ENCODE assay signal across 1 cellular context in the genomic region with DNA sequence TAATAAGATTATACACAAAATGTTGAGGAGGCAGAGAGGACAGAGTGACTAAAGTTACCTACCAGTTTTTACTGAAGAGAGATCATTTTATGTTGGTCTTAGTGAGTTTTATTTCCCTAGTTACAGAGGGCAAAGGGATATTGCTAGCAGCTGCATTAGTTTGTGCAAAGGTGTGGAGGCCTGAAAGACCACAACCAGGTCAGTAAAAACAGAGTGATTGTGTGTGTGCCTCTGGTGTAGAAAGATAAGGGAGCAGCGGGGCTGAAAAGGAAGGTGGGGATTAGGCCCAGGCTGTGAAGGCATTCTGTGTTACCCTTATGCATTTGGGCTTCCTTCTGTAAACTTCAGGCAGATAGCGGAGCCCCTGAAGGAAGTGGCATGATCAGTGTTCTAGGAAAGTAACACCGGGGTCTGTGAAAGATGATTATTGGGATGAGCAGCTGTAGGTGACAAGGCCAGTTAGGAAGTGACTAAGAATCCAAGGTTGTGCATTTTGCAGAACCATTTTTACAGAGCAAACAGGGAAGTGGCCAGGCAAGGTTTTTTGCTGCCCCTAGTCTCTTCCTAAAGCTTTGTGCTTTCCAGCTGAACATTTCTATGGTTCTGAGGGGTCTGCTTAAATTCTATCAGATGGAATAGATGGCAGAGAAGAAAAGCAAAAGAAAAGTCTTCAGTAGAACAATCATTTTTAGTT.
TF ChIP-seq lines count a peak whose summit lies in the region.

No MANE protein-coding gene starts in this region.

TF ChIP-seq in K562, 482 proteins besides CTCF, POLR2A, EP300 and RAD21 (continued from another document and continues in another):
- TF ChIP-seq, protein P1, sequence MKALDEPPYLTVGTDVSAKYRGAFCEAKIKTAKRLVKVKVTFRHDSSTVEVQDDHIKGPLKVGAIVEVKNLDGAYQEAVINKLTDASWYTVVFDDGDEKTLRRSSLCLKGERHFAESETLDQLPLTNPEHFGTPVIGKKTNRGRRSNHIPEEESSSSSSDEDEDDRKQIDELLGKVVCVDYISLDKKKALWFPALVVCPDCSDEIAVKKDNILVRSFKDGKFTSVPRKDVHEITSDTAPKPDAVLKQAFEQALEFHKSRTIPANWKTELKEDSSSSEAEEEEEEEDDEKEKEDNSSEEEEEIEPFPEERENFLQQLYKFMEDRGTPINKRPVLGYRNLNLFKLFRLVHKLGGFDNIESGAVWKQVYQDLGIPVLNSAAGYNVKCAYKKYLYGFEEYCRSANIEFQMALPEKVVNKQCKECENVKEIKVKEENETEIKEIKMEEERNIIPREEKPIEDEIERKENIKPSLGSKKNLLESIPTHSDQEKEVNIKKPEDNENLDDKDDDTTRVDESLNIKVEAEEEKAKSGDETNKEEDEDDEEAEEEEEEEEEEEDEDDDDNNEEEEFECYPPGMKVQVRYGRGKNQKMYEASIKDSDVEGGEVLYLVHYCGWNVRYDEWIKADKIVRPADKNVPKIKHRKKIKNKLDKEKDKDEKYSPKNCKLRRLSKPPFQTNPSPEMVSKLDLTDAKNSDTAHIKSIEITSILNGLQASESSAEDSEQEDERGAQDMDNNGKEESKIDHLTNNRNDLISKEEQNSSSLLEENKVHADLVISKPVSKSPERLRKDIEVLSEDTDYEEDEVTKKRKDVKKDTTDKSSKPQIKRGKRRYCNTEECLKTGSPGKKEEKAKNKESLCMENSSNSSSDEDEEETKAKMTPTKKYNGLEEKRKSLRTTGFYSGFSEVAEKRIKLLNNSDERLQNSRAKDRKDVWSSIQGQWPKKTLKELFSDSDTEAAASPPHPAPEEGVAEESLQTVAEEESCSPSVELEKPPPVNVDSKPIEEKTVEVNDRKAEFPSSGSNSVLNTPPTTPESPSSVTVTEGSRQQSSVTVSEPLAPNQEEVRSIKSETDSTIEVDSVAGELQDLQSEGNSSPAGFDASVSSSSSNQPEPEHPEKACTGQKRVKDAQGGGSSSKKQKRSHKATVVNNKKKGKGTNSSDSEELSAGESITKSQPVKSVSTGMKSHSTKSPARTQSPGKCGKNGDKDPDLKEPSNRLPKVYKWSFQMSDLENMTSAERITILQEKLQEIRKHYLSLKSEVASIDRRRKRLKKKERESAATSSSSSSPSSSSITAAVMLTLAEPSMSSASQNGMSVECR (CRISPR knock-in tag; IDR thresholded peaks at IDR 0.05): peak; percentile 48
- no peak for TF ChIP-seq ARID2 (IDR thresholded peaks at IDR 0.05)
- no peak for TF ChIP-seq MYBL2 (IDR thresholded peaks at IDR 0.05; ENCODE audit: low read depth)
- TF ChIP-seq MYBL2 (CRISPR knock-in tag; IDR thresholded peaks at IDR 0.05; ENCODE audit: borderline replicate concordance): no peak
- TF ChIP-seq, protein P2, sequence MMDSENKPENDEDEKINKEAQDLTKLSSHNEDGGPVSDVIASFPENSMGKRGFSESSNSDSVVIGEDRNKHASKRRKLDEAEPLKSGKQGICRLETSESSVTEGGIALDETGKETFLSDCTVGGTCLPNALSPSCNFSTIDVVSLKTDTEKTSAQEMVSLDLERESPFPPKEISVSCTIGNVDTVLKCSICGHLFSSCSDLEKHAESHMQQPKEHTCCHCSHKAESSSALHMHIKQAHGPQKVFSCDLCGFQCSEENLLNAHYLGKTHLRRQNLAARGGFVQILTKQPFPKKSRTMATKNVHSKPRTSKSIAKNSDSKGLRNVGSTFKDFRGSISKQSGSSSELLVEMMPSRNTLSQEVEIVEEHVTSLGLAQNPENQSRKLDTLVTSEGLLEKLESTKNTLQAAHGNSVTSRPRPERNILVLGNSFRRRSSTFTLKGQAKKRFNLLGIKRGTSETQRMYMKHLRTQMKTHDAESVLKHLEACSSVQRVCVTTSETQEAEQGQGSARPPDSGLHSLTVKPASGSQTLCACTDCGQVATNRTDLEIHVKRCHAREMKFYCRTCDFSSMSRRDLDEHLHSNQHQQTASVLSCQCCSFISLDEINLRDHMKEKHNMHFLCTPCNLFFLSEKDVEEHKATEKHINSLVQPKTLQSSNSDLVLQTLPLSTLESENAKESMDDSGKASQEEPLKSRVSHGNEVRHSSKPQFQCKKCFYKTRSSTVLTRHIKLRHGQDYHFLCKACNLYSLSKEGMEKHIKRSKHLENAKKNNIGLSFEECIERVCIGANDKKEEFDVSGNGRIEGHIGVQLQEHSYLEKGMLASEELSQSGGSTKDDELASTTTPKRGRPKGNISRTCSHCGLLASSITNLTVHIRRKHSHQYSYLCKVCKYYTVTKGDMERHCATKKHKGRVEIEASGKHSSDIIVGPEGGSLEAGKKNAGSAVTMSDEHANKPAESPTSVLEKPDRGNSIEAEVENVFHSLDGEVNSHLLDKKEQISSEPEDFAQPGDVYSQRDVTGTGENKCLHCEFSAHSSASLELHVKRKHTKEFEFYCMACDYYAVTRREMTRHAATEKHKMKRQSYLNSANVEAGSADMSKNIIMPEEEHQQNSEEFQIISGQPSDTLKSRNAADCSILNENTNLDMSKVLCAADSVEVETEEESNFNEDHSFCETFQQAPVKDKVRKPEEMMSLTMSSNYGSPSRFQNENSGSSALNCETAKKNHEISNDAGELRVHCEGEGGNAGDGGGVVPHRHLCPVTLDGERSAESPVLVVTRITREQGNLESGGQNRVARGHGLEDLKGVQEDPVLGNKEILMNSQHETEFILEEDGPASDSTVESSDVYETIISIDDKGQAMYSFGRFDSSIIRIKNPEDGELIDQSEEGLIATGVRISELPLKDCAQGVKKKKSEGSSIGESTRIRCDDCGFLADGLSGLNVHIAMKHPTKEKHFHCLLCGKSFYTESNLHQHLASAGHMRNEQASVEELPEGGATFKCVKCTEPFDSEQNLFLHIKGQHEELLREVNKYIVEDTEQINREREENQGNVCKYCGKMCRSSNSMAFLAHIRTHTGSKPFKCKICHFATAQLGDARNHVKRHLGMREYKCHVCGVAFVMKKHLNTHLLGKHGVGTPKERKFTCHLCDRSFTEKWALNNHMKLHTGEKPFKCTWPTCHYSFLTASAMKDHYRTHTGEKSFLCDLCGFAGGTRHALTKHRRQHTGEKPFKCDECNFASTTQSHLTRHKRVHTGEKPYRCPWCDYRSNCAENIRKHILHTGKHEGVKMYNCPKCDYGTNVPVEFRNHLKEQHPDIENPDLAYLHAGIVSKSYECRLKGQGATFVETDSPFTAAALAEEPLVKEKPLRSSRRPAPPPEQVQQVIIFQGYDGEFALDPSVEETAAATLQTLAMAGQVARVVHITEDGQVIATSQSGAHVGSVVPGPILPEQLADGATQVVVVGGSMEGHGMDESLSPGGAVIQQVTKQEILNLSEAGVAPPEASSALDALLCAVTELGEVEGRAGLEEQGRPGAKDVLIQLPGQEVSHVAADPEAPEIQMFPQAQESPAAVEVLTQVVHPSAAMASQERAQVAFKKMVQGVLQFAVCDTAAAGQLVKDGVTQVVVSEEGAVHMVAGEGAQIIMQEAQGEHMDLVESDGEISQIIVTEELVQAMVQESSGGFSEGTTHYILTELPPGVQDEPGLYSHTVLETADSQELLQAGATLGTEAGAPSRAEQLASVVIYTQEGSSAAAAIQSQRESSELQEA (IDR thresholded peaks at IDR 0.05; ENCODE audit: low read depth): no peak
- peak; percentile 74 for TF ChIP-seq JUND (IDR thresholded peaks at IDR 0.05; ENCODE audit: borderline replicate concordance, low read depth, low read length)
- peak; percentile 85; the same call in 2 of the 3 replicates for TF ChIP-seq JUND (tag; IDR thresholded peaks at IDR 0.05; ENCODE audit: borderline replicate concordance, low read depth, low read length)
- TF ChIP-seq ZNF175 (CRISPR knock-in tag; IDR thresholded peaks at IDR 0.05; ENCODE audit: low read depth): no peak; the same call in 1 of the 2 replicates
- TF ChIP-seq ZNF778 (CRISPR knock-in tag; IDR thresholded peaks at IDR 0.05): no peak
- TF ChIP-seq CBX3 (IDR thresholded peaks at IDR 0.05; ENCODE audit: borderline replicate concordance in 1 of 2, low read length in 2 of 2): peak in 1 of 2 experiments; percentile 23; a peak in 1 of 3 replicates
- no peak for TF ChIP-seq ZNF707 (CRISPR knock-in tag; conservative IDR thresholded peaks at IDR 0.05)
- no peak for TF ChIP-seq TGIF2 (CRISPR knock-in tag; IDR thresholded peaks at IDR 0.05)
- TF ChIP-seq ZBTB7A (IDR thresholded peaks at IDR 0.05; ENCODE audit: borderline replicate concordance, control insufficient read depth, low read depth, low read length): peak; percentile 39; the same call in 1 of the 2 replicates
- TF ChIP-seq ZNF561 (CRISPR knock-in tag; conservative IDR thresholded peaks at IDR 0.05): peak; percentile 33; the same call in 1 of the 2 replicates
- TF ChIP-seq, protein P3, sequence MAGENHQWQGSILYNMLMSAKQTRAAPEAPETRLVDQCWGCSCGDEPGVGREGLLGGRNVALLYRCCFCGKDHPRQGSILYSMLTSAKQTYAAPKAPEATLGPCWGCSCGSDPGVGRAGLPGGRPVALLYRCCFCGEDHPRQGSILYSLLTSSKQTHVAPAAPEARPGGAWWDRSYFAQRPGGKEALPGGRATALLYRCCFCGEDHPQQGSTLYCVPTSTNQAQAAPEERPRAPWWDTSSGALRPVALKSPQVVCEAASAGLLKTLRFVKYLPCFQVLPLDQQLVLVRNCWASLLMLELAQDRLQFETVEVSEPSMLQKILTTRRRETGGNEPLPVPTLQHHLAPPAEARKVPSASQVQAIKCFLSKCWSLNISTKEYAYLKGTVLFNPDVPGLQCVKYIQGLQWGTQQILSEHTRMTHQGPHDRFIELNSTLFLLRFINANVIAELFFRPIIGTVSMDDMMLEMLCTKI (IDR thresholded peaks at IDR 0.05; ENCODE audit: partially characterized antibody): no peak
- no peak for TF ChIP-seq RHOXF2B (CRISPR knock-in tag; conservative IDR thresholded peaks at IDR 0.05)
- no peak for TF ChIP-seq EGR1 (conservative IDR thresholded peaks at IDR 0.05)
- TF ChIP-seq HMG20B (CRISPR knock-in tag; IDR thresholded peaks at IDR 0.05): no peak
- TF ChIP-seq CBX8 (IDR thresholded peaks at IDR 0.05; ENCODE audit: borderline replicate concordance, extremely low read depth, low read depth, low read length, poor library complexity, severe bottlenecking): no peak
- TF ChIP-seq PHB2 (IDR thresholded peaks at IDR 0.05; ENCODE audit: low read depth): 0 out of 2 replicates have a peak, but pooled peaks have one; percentile 71
- TF ChIP-seq MCM3 (IDR thresholded peaks at IDR 0.05): no peak
- no peak for TF ChIP-seq XRCC5 (IDR thresholded peaks at IDR 0.05; ENCODE audit: low read depth, low read length)
- TF ChIP-seq, protein P4, sequence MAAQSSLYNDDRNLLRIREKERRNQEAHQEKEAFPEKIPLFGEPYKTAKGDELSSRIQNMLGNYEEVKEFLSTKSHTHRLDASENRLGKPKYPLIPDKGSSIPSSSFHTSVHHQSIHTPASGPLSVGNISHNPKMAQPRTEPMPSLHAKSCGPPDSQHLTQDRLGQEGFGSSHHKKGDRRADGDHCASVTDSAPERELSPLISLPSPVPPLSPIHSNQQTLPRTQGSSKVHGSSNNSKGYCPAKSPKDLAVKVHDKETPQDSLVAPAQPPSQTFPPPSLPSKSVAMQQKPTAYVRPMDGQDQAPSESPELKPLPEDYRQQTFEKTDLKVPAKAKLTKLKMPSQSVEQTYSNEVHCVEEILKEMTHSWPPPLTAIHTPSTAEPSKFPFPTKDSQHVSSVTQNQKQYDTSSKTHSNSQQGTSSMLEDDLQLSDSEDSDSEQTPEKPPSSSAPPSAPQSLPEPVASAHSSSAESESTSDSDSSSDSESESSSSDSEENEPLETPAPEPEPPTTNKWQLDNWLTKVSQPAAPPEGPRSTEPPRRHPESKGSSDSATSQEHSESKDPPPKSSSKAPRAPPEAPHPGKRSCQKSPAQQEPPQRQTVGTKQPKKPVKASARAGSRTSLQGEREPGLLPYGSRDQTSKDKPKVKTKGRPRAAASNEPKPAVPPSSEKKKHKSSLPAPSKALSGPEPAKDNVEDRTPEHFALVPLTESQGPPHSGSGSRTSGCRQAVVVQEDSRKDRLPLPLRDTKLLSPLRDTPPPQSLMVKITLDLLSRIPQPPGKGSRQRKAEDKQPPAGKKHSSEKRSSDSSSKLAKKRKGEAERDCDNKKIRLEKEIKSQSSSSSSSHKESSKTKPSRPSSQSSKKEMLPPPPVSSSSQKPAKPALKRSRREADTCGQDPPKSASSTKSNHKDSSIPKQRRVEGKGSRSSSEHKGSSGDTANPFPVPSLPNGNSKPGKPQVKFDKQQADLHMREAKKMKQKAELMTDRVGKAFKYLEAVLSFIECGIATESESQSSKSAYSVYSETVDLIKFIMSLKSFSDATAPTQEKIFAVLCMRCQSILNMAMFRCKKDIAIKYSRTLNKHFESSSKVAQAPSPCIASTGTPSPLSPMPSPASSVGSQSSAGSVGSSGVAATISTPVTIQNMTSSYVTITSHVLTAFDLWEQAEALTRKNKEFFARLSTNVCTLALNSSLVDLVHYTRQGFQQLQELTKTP (IDR thresholded peaks at IDR 0.05; ENCODE audit: low read depth in 1 of 2, partially characterized antibody in 2 of 2): peak in 1 of 2 experiments; percentile 84
- no peak for TF ChIP-seq ZNF124 (CRISPR knock-in tag; IDR thresholded peaks at IDR 0.05)
- peak; percentile 62; the same call in 1 of the 2 replicates for TF ChIP-seq SUPT5H (IDR thresholded peaks at IDR 0.05)
- TF ChIP-seq, protein P5, sequence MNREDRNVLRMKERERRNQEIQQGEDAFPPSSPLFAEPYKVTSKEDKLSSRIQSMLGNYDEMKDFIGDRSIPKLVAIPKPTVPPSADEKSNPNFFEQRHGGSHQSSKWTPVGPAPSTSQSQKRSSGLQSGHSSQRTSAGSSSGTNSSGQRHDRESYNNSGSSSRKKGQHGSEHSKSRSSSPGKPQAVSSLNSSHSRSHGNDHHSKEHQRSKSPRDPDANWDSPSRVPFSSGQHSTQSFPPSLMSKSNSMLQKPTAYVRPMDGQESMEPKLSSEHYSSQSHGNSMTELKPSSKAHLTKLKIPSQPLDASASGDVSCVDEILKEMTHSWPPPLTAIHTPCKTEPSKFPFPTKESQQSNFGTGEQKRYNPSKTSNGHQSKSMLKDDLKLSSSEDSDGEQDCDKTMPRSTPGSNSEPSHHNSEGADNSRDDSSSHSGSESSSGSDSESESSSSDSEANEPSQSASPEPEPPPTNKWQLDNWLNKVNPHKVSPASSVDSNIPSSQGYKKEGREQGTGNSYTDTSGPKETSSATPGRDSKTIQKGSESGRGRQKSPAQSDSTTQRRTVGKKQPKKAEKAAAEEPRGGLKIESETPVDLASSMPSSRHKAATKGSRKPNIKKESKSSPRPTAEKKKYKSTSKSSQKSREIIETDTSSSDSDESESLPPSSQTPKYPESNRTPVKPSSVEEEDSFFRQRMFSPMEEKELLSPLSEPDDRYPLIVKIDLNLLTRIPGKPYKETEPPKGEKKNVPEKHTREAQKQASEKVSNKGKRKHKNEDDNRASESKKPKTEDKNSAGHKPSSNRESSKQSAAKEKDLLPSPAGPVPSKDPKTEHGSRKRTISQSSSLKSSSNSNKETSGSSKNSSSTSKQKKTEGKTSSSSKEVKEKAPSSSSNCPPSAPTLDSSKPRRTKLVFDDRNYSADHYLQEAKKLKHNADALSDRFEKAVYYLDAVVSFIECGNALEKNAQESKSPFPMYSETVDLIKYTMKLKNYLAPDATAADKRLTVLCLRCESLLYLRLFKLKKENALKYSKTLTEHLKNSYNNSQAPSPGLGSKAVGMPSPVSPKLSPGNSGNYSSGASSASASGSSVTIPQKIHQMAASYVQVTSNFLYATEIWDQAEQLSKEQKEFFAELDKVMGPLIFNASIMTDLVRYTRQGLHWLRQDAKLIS (CRISPR knock-in tag; IDR thresholded peaks at IDR 0.05): peak; percentile 94
